ENCODE assay signal across 19 cellular contexts in the genomic region with DNA sequence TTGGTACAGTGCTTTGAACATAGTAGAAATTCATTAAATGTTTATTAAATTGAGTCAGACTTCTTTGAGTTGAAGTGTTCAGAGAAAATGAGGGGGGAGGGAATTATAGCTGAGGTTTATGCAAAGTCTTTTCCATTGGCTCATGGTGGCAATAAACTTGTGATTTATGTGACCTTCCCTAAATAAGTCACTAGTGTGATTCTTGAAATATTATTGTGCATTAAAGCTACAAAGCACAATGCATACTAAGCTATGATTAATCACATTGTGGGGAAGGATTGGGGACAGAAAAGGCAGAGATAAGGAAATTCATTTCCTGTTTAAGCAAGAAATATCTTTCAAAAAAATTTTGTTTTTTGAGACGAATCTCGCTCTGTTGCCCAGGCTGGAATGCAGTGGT.
DNase-seq lines count a peak whose midpoint lies in the region; TF ChIP-seq lines count a peak whose summit lies in the region.
"Had no signal": no experiment of that assay in that cellular context is flagged by ENCODE, and none has a peak within 500 bp of the region (broad histone marks: within the 10 kb centered on the region; RNA-seq: fewer than 3 reads in every experiment).

No MANE protein-coding gene starts in this region.

- no TSS peak for BruUV-seq in PC-9 (replicated peaks; lab: Mats Ljungman, UMichigan)

- no peak for TF ChIP-seq CTCF in WERI-Rb-1 (IDR thresholded peaks at IDR 0.05; ENCODE audit: low read depth, low read length)
- no peak for TF ChIP-seq CTCF in spleen (IDR thresholded peaks at IDR 0.05 in 8 of 11, conservative IDR thresholded peaks at IDR 0.05 in 3 of 11)
- no peak for TF ChIP-seq CTCF in PC-9 (conservative IDR thresholded peaks at IDR 0.05)

- H3K9ac ChIP-seq in GM23248 (no peak overlapping the region), SK-N-MC (ENCODE audit: insufficient read length) (no peak overlapping the region)

- no peak for TF ChIP-seq POLR2A in spleen (IDR thresholded peaks at IDR 0.05)

- DNase-seq in AG08395 (ENCODE audit: low spot score) (peak; percentile 34), GM23248 (peak; percentile 75), SK-N-MC (ENCODE audit: low read depth, low spot score) (peak; percentile 80), glomerular visceral epithelial cell (ENCODE audit: extremely low spot score) (peak; percentile 43), WERI-Rb-1 (no peak), spleen (no peak), PC-9 (no peak)
- DNase-seq in activated T-cell treated with anti-CD3 and anti-CD28 coated beads, Interleukin-2, amount 50 U/mL, for 1 hour, result no peak
- DNase-seq: activated CD4-positive, alpha-beta T cell treated with anti-CD3 and anti-CD28 coated beads for 48 hours; CD4-positive, alpha-beta memory T cell; MG63; natural killer cell; NCI-H146; NCI-H2171; NCI-H69; pancreas; T-helper 1 cell had no signal

- peaks cover 44% of the 10 kb centered on the region for H3K4me1 ChIP-seq in GM23248 (ENCODE audit: insufficient read depth)
- H3K4me1 ChIP-seq in spleen, result no peaks in the 10 kb centered on the region
- H3K4me1 ChIP-seq in PC-9 (replicated peaks; ENCODE audit: insufficient read depth), result peaks cover 10% of the 10 kb centered on the region

- intact Hi-C loops in spleen (cut with DNase I; ENCODE audit: low total_unique reads), result no loop called here
- intact Hi-C loops in PC-9 (cut with micrococcal nuclease; ENCODE audit: unreplicated experiment), result loop anchor here (5.0 kb wide), 1 partner anchor 555 kb away; no protein-coding TSS in a partner anchor

- H3K9me3 ChIP-seq in GM23248 (ENCODE audit: low read depth), result no peaks in the 10 kb centered on the region
- peaks cover 3% of the 10 kb centered on the region; the same call in 1 of the 2 replicates for H3K9me3 ChIP-seq in SK-N-MC (ENCODE audit: low read depth, low read length)
- no peaks in the 10 kb centered on the region for H3K9me3 ChIP-seq in WERI-Rb-1 (ENCODE audit: severe bottlenecking)
- peaks cover 0 to 3% (median 0%) of the 10 kb centered on the region in 8 donors for H3K9me3 ChIP-seq in spleen
- no peaks in the 10 kb centered on the region for H3K9me3 ChIP-seq in PC-9 (ENCODE audit: insufficient read depth, low read depth)
- H3K9me3 ChIP-seq: MG63, pancreas had no signal

- H3K27me3 ChIP-seq in GM23248 (replicated peaks; ENCODE audit: insufficient read depth) (no peaks in the 10 kb centered on the region), WERI-Rb-1 (ENCODE audit: insufficient read depth, low read depth, severe bottlenecking) (no peaks in the 10 kb centered on the region), spleen (replicated peaks in 1 of 7) (no peaks in the 10 kb centered on the region), PC-9 (ENCODE audit: insufficient read depth, low read depth) (no peaks in the 10 kb centered on the region)
- H3K27me3 ChIP-seq: cardiac muscle cell, MG63, pancreas had no signal

- CTCF ChIA-PET in PC-9 (lab: Charles Lee), result interaction anchor here (0.6 kb wide), 2 partner anchors 17 to 55 kb away, joined by 3 read pairs; no protein-coding TSS in a partner anchor

- 0 to 11% methylated on average over 2 of the region's 2 CpGs for WGBS in GM23248 (ENCODE audit: low coverage in 1 of 2, low lambda C conversion rate in 2 of 2, missing lambda C conversion rate in 2 of 2), 2 experiments
- whole genome bisulfite sequencing in spleen, 5 donors, result 51 to 72% (median 55%) methylated on average over 2 of the region's 2 CpGs

- POLR2A ChIA-PET in PC-9 (lab: Charles Lee; ENCODE audit: unreplicated experiment), result interaction anchor here (0.5 to 1.2 kb wide), 5 partner anchors 55 to 1210 kb away, joined by 3 to 20 read pairs (median 3); no protein-coding TSS in a partner anchor

- no peaks in the 10 kb centered on the region for H3K36me3 ChIP-seq in GM23248 (ENCODE audit: low read depth)
- no peaks in the 10 kb centered on the region for H3K36me3 ChIP-seq in SK-N-MC (ENCODE audit: insufficient read depth, low read length)
- no peaks in the 10 kb centered on the region for H3K36me3 ChIP-seq in WERI-Rb-1
- no peaks in the 10 kb centered on the region for H3K36me3 ChIP-seq in spleen
- H3K36me3 ChIP-seq in PC-9 (ENCODE audit: low read depth), result no peaks in the 10 kb centered on the region
- H3K36me3 ChIP-seq: cardiac muscle cell, MG63, pancreas had no signal

- in situ Hi-C loops in GM23248 (cut with MboI), result loop anchor here (25.0 kb wide), 1 partner anchor 550 kb away; no protein-coding TSS in a partner anchor

- H3K27ac ChIP-seq in GM23248 (0 out of 2 replicates have a peak overlapping the region, but pooled peaks have one; percentile 4), SK-N-MC (peak overlapping the region; percentile 52; the same call in 1 of the 2 replicates), WERI-Rb-1 (no peak overlapping the region), spleen (no peak overlapping the region), PC-9 (no peak overlapping the region)
- H3K27ac ChIP-seq: cardiac muscle cell, epithelial cell of prostate, pancreas had no signal

- H3K9me2 ChIP-seq in GM23248 (ENCODE audit: insufficient read depth) (no peaks in the 10 kb centered on the region), PC-9 (ENCODE audit: insufficient read depth) (no peaks in the 10 kb centered on the region)

- H4K20me1 ChIP-seq in GM23248 (ENCODE audit: insufficient read depth) (no peaks in the 10 kb centered on the region), PC-9 (ENCODE audit: insufficient read depth) (no peaks in the 10 kb centered on the region)

- H2AFZ ChIP-seq in GM23248, result no peak overlapping the region
- H2AFZ ChIP-seq in PC-9, result no peak overlapping the region

- H3K4me2 ChIP-seq in GM23248 (ENCODE audit: unreplicated experiment) (no peak overlapping the region), PC-9 (no peak overlapping the region)

- H3K79me2 ChIP-seq in GM23248 (ENCODE audit: insufficient read depth) (no peaks in the 10 kb centered on the region), PC-9 (ENCODE audit: low read depth) (no peaks in the 10 kb centered on the region)

- H3F3A ChIP-seq in GM23248 (ENCODE audit: insufficient read depth) (peaks cover 51% of the 10 kb centered on the region), PC-9 (ENCODE audit: insufficient read depth, low read depth) (peaks cover 10% of the 10 kb centered on the region; the same call in 1 of the 2 replicates)

- H3K4me3 ChIP-seq in GM23248, result no peak overlapping the region
- no peak overlapping the region; the same call in 1 of the 2 replicates for H3K4me3 ChIP-seq in SK-N-MC
- no peak overlapping the region for H3K4me3 ChIP-seq in WERI-Rb-1 (ENCODE audit: low read depth, low read length)
- no peak overlapping the region for H3K4me3 ChIP-seq in spleen
- H3K4me3 ChIP-seq in PC-9, result no peak overlapping the region
- H3K4me3 ChIP-seq: cardiac muscle cell, MG63, pancreas had no signal

Comparison
In these comparisons a context has a peak if more than half of its experiments do, and no peak if none do; other contexts are left out.
1. DNase-seq: peak in AG08395 (single experiment), GM23248 (single experiment), SK-N-MC (single experiment) and glomerular visceral epithelial cell (single experiment); none in WERI-Rb-1 (single experiment), activated T-cell treated with anti-CD3 and anti-CD28 coated beads, Interleukin-2, amount 50 U/mL, for 1 hour (single experiment), spleen (single experiment) and PC-9 (0 of 2).
2. H3K27ac ChIP-seq: peak in GM23248 (single experiment) and SK-N-MC (single experiment); none in WERI-Rb-1 (single experiment), spleen (0 of 8) and PC-9 (single experiment).